Comparison of ENCODE assay signal across 1 cellular context in the genomic region with DNA sequence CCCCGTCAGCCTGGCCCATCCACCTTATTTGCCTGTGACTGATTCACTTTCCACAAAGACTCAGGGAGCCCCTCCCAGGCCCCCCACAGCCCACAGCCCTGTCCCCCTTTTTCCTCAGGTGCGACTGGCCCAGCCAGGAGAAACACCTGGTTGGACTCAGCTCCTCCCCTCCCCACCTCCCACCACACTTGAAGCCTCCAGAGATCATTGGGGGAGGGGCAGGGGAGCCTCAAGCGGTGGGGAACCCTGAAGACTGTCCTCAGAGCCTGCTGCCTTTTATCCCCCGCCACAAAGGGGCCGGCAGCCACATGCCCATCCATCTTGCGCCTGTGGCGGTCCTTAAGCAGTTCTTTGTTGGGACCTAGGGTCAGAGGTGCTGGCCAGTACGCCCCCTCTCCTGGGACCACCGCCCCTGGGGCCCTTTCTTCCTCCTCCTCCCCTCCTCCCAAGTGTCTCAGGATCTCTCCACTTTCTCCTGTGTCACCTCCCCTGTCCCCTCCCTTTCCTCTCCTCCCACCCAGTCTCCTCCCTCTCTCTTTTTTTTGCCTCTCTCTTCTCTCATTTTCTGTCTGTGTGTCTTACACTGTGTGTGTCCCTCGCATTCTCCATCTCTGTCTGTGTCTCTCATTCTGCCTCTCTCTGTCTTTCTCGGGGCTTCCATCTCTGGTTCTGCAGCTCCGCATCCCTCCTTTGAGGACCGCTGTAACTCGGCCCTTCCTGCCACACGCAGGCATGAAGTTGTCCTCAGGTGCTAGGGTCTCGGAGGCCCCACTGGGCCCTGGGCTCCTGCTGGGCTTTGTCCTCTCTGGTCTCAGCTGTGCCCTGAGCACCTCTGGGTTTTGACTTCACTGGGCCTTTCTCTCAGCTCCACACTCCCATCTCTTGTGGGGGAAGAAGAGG.
TF ChIP-seq lines count a peak whose summit lies in the region.

No MANE protein-coding gene starts in this region.

TF ChIP-seq in A549, 52 proteins besides CTCF, POLR2A, EP300 and RAD21:
- TF ChIP-seq KDM1A (IDR thresholded peaks at IDR 0.05; ENCODE audit: low read depth) = no peak
